ENCODE assay signal across 12 cellular contexts in genomic region chr9:73437758-73438157, GRCh38.
DNase-seq lines count a peak whose midpoint lies in the region; ATAC-seq and TF ChIP-seq lines count a peak whose summit lies in the region.
"Had no signal": no experiment of that assay in that cellular context is flagged by ENCODE, and none has a peak within 500 bp of the region (broad histone marks: within the 10 kb centered on the region; RNA-seq: fewer than 3 reads in every experiment).

No MANE protein-coding gene starts in this region.

- H3K4me1 ChIP-seq in tibial artery (peaks cover 0 to 12% (median 0%) of the 10 kb centered on the region in 4 donors), psoas muscle (no peaks in the 10 kb centered on the region)

- intact Hi-C loops in tibial artery (cut with DNase I; ENCODE audit: low total_unique reads) (no loop called here), psoas muscle (cut with DNase I) (no loop called here)

- H3K27ac Mint-ChIP-seq in nephron progenitor cell = peak overlapping the region; percentile 53
- H3K27ac Mint-ChIP-seq: activated CD4-positive, alpha-beta T cell treated with anti-CD3 and anti-CD28 coated beads, Interleukin-2, amount 10 ng/mL, durations not matched to agents 24 days and 14 days had no signal

- H3K36me3 ChIP-seq in tibial artery (no peaks in the 10 kb centered on the region), psoas muscle (ENCODE audit: insufficient read depth in 1 of 2, low read depth in 1 of 2) (no peaks in the 10 kb centered on the region)

- H3K27me3 ChIP-seq in tibial artery (no peaks in the 10 kb centered on the region), psoas muscle (ENCODE audit: insufficient read depth in 3 of 3, low read length in 2 of 3) (no peaks in the 10 kb centered on the region)

- no peaks in the 10 kb centered on the region for H3K4me1 Mint-ChIP-seq in nephron progenitor cell
- H3K4me1 Mint-ChIP-seq in activated T-cell treated with anti-CD3 and anti-CD28 coated beads, Interleukin-2, amount 50 U/mL, for 4 hours (ENCODE audit: low read depth) = no peaks in the 10 kb centered on the region
- H3K4me1 Mint-ChIP-seq: activated CD4-positive, alpha-beta T cell treated with anti-CD3 and anti-CD28 coated beads, Interleukin-2, amount 10 ng/mL, durations not matched to agents 24 days and 14 days; neural crest cell had no signal

- TF ChIP-seq CTCF in nephron progenitor cell (IDR thresholded peaks at IDR 0.05) = no peak
- TF ChIP-seq CTCF in tibial artery (IDR thresholded peaks at IDR 0.05) = no peak
- TF ChIP-seq CTCF in psoas muscle (IDR thresholded peaks at IDR 0.05) = no peak

- H3K27me3 Mint-ChIP-seq in nephron progenitor cell (ENCODE audit: low read depth, poor library complexity) = no peaks in the 10 kb centered on the region
- H3K27me3 Mint-ChIP-seq in activated T-cell treated with anti-CD3 and anti-CD28 coated beads, Interleukin-2, amount 50 U/mL, for 4 hours (ENCODE audit: low read depth) = no peaks in the 10 kb centered on the region
- H3K27me3 Mint-ChIP-seq: activated CD4-positive, alpha-beta T cell treated with anti-CD3 and anti-CD28 coated beads, Interleukin-2, amount 10 ng/mL, durations not matched to agents 24 days and 14 days had no signal

- DNase-seq in OCI-M1 (lab: John Stamatoyannopoulos, UW) (peak; percentile 69), nephron progenitor cell (no peak), D341Med (ENCODE audit: low spot score) (no peak), tibial artery (no peak), psoas muscle (no peak)
- no peak for DNase-seq in activated T-cell treated with anti-CD3 and anti-CD28 coated beads, Interleukin-2, amount 50 U/mL, for 4 hours
- DNase-seq: activated CD4-positive, alpha-beta T cell treated with anti-CD3 and anti-CD28 coated beads, Interleukin-2, amount 10 ng/mL, durations not matched to agents 24 days and 14 days; aorta; NCI-H774 had no signal

- 41 to 50% (median 43%) methylated on average over 1 of the region's 1 CpG for WGBS in psoas muscle, 3 donors

- H3K27ac ChIP-seq in tibial artery (no peak overlapping the region), psoas muscle (no peak overlapping the region)

- H3K9me3 ChIP-seq in tibial artery = no peaks in the 10 kb centered on the region
- no peaks in the 10 kb centered on the region for H3K9me3 ChIP-seq in psoas muscle

- H3K36me3 Mint-ChIP-seq in nephron progenitor cell (ENCODE audit: low read depth) = no peaks in the 10 kb centered on the region
- no peaks in the 10 kb centered on the region for H3K36me3 Mint-ChIP-seq in activated T-cell treated with anti-CD3 and anti-CD28 coated beads, Interleukin-2, amount 50 U/mL, for 4 hours (ENCODE audit: insufficient read depth)

- H3K4me3 Mint-ChIP-seq in nephron progenitor cell = no peak overlapping the region
- H3K4me3 Mint-ChIP-seq in activated T-cell treated with anti-CD3 and anti-CD28 coated beads, Interleukin-2, amount 50 U/mL, for 4 hours = no peak overlapping the region
- H3K4me3 Mint-ChIP-seq: activated CD4-positive, alpha-beta T cell treated with anti-CD3 and anti-CD28 coated beads, Interleukin-2, amount 10 ng/mL, durations not matched to agents 24 days and 14 days; neural crest cell had no signal

- H3K4me3 ChIP-seq in tibial artery (no peak overlapping the region), psoas muscle (no peak overlapping the region)

- ATAC-seq in GM19438 (IDR thresholded peaks at IDR 0.05; ENCODE audit: low read depth, unreplicated experiment) (peak; percentile 55), HG02981 (IDR thresholded peaks at IDR 0.05; ENCODE audit: unreplicated experiment) (peak; percentile 85), psoas muscle (no peak)
- ATAC-seq in activated T-cell treated with anti-CD3 and anti-CD28 coated beads, Interleukin-2, amount 50 U/mL, for 4 hours = no peak

- H3K9me3 Mint-ChIP-seq in nephron progenitor cell = no peaks in the 10 kb centered on the region
- peaks cover 4% of the 10 kb centered on the region for H3K9me3 Mint-ChIP-seq in activated T-cell treated with anti-CD3 and anti-CD28 coated beads, Interleukin-2, amount 50 U/mL, for 4 hours
- H3K9me3 Mint-ChIP-seq: activated CD4-positive, alpha-beta T cell treated with anti-CD3 and anti-CD28 coated beads, Interleukin-2, amount 10 ng/mL, durations not matched to agents 24 days and 14 days had no signal

Comparison
In these comparisons a context has a peak if more than half of its experiments do, and no peak if none do; other contexts are left out.
1. ATAC-seq: peak in GM19438 (single experiment) and HG02981 (single experiment); none in activated T-cell treated with anti-CD3 and anti-CD28 coated beads, Interleukin-2, amount 50 U/mL, for 4 hours (0 of 2) and psoas muscle (0 of 4).